Comparison of ENCODE assay signal across 11 cellular contexts in genomic region chr6:16432075-16433032, GRCh38.
DNase-seq lines count a peak whose midpoint lies in the region; ATAC-seq and TF ChIP-seq lines count a peak whose summit lies in the region.
"Had no signal": no experiment of that assay in that cellular context is flagged by ENCODE, and none has a peak within 500 bp of the region (broad histone marks: within the 10 kb centered on the region; RNA-seq: fewer than 3 reads in every experiment).

No MANE protein-coding gene starts in this region.

- H3K4me3 ChIP-seq in stomach, result no peak overlapping the region
- H3K4me3 ChIP-seq in MM.1S (ENCODE audit: low read length), result no peak overlapping the region
- H3K4me3 ChIP-seq: esophagus squamous epithelium had no signal

- TF ChIP-seq POLR2A in stomach (IDR thresholded peaks at IDR 0.05), result no peak

- no peak for TF ChIP-seq EP300 in stomach (IDR thresholded peaks at IDR 0.05)

- peaks cover 30% of the 10 kb centered on the region for H3K36me3 Mint-ChIP-seq in activated naive CD8-positive, alpha-beta T cell
- H3K36me3 Mint-ChIP-seq in activated naive CD8-positive, alpha-beta T cell treated with anti-CD3 and anti-CD28 coated beads for 36 hours, result peaks cover 29% of the 10 kb centered on the region
- no peaks in the 10 kb centered on the region for H3K36me3 Mint-ChIP-seq in WTC11

- H3K4me1 ChIP-seq in stomach (peaks cover 2 to 53% (median 34%) of the 10 kb centered on the region in 4 donors), MM.1S (ENCODE audit: low read length) (no peaks in the 10 kb centered on the region)

- H3K9me2 ChIP-seq in MM.1S (replicated peaks; ENCODE audit: insufficient read depth, low read length), result no peaks in the 10 kb centered on the region

- 55 to 65% (median 61%) methylated on average over 6 of the region's 6 CpGs for WGBS in stomach, 5 donors

- H3K9ac ChIP-seq in MM.1S (ENCODE audit: low read length), result no peak overlapping the region

- H3K4me1 Mint-ChIP-seq in activated naive CD8-positive, alpha-beta T cell (ENCODE audit: low read depth), result peaks cover 38% of the 10 kb centered on the region
- peaks cover 32% of the 10 kb centered on the region for H3K4me1 Mint-ChIP-seq in activated naive CD8-positive, alpha-beta T cell treated with anti-CD3 and anti-CD28 coated beads for 36 hours
- peaks cover 16% of the 10 kb centered on the region; the same call in 1 of the 2 replicates for H3K4me1 Mint-ChIP-seq in WTC11

- peak overlapping the region; percentile 43 for H3K27ac Mint-ChIP-seq in activated naive CD8-positive, alpha-beta T cell
- no peak overlapping the region for H3K27ac Mint-ChIP-seq in activated naive CD8-positive, alpha-beta T cell treated with anti-CD3 and anti-CD28 coated beads for 36 hours
- H3K27ac Mint-ChIP-seq in WTC11, result no peak overlapping the region

- H3K36me3 ChIP-seq in stomach (peaks cover 0 to 3% (median 0%) of the 10 kb centered on the region in 4 donors), MM.1S (replicated peaks; ENCODE audit: insufficient read depth, low read length) (no peaks in the 10 kb centered on the region)

- no peaks in the 10 kb centered on the region for H3K9me3 ChIP-seq in stomach
- H3K9me3 ChIP-seq in MM.1S (replicated peaks; ENCODE audit: insufficient read depth, low read length), result no peaks in the 10 kb centered on the region
- H3K9me3 ChIP-seq: esophagus squamous epithelium had no signal

- no peaks in the 10 kb centered on the region for H3K79me2 ChIP-seq in MM.1S (ENCODE audit: low read length)

- no peak overlapping the region for H3K4me2 ChIP-seq in MM.1S (ENCODE audit: low read depth, low read length)

- no peaks in the 10 kb centered on the region for H3K27me3 Mint-ChIP-seq in activated naive CD8-positive, alpha-beta T cell
- H3K27me3 Mint-ChIP-seq in activated naive CD8-positive, alpha-beta T cell treated with anti-CD3 and anti-CD28 coated beads for 36 hours, result no peaks in the 10 kb centered on the region
- no peaks in the 10 kb centered on the region for H3K27me3 Mint-ChIP-seq in WTC11 (ENCODE audit: low read depth)

- DNase-seq in activated naive CD8-positive, alpha-beta T cell treated with anti-CD3 and anti-CD28 coated beads for 36 hours, result no peak
- DNase-seq in amniotic stem cell (lab: John Stamatoyannopoulos, UW), result peak; percentile 11
- DNase-seq in stomach, result peak; percentile 39
- no peak for DNase-seq in WTC11 (ENCODE audit: low spot score)
- DNase-seq in MM.1S, result no peak
- DNase-seq: esophagus squamous epithelium, KBM-7 had no signal

- H3K4me3 Mint-ChIP-seq in activated naive CD8-positive, alpha-beta T cell, result no peak overlapping the region
- no peak overlapping the region for H3K4me3 Mint-ChIP-seq in activated naive CD8-positive, alpha-beta T cell treated with anti-CD3 and anti-CD28 coated beads for 36 hours
- H3K4me3 Mint-ChIP-seq in WTC11, result no peak overlapping the region

- no peaks in the 10 kb centered on the region for H3K9me3 Mint-ChIP-seq in activated naive CD8-positive, alpha-beta T cell (ENCODE audit: low read depth)
- H3K9me3 Mint-ChIP-seq in activated naive CD8-positive, alpha-beta T cell treated with anti-CD3 and anti-CD28 coated beads for 36 hours, result peaks cover 5% of the 10 kb centered on the region
- peaks cover 8% of the 10 kb centered on the region; the same call in 1 of the 2 replicates for H3K9me3 Mint-ChIP-seq in WTC11

- H3F3A ChIP-seq in MM.1S (ENCODE audit: insufficient read depth, low read length), result no peaks in the 10 kb centered on the region

- no peaks in the 10 kb centered on the region for H4K20me1 ChIP-seq in MM.1S (ENCODE audit: insufficient read depth, low read length)

- CTCF ChIA-PET in WTC11 (lab: Charles Lee), result no interaction called here

- POLR2A ChIA-PET in WTC11 (lab: Charles Lee), result interaction anchor here (0.5 kb wide), 1 partner anchor 1740 kb away, joined by 4 read pairs; no protein-coding TSS in a partner anchor

- H2AFZ ChIP-seq in MM.1S (ENCODE audit: low read length), result no peak overlapping the region

- TF ChIP-seq CTCF in stomach (IDR thresholded peaks at IDR 0.05) (no peak), WTC11 (IDR thresholded peaks at IDR 0.05) (no peak), MM.1S (IDR thresholded peaks at IDR 0.05; ENCODE audit: low read length) (no peak)

- H3K27me3 ChIP-seq in stomach (no peaks in the 10 kb centered on the region), MM.1S (replicated peaks; ENCODE audit: insufficient read depth, low read length) (no peaks in the 10 kb centered on the region)
- H3K27me3 ChIP-seq: esophagus squamous epithelium had no signal

- ATAC-seq in HG02884 (IDR thresholded peaks at IDR 0.05; ENCODE audit: unreplicated experiment) (peak; percentile 61), HG03457 (IDR thresholded peaks at IDR 0.05; ENCODE audit: unreplicated experiment) (no peak), WTC11 (no peak)

- intact Hi-C loops in stomach (cut with DNase I; ENCODE audit: low total_unique reads), result no loop called here

- H3K27ac ChIP-seq in stomach (no peak overlapping the region), MM.1S (ENCODE audit: low read length) (no peak overlapping the region)
- H3K27ac ChIP-seq: C4-2B, esophagus squamous epithelium had no signal

TF ChIP-seq in WTC11, 78 proteins besides CTCF, POLR2A, EP300 and RAD21:
- TF ChIP-seq STAT6 (CRISPR knock-in tag; conservative IDR thresholded peaks at IDR 0.05; ENCODE audit: low read depth) (no peak), HMGXB4 (CRISPR knock-in tag; IDR thresholded peaks at IDR 0.05) (no peak), ZNF425 (CRISPR knock-in tag; conservative IDR thresholded peaks at IDR 0.05) (no peak), CBFB (CRISPR knock-in tag; IDR thresholded peaks at IDR 0.05; ENCODE audit: low read depth) (no peak), ZNF138 (CRISPR knock-in tag; conservative IDR thresholded peaks at IDR 0.05) (no peak), ZSCAN18 (CRISPR knock-in tag; IDR thresholded peaks at IDR 0.05) (no peak), NR1H2 (CRISPR knock-in tag; IDR thresholded peaks at IDR 0.05) (no peak), RELA (CRISPR knock-in tag; IDR thresholded peaks at IDR 0.05; ENCODE audit: borderline replicate concordance) (no peak)

Comparison
In these comparisons a context has a peak if more than half of its experiments do, and no peak if none do; other contexts are left out.
1. DNase-seq: peak in amniotic stem cell (single experiment) and stomach (single experiment); none in activated naive CD8-positive, alpha-beta T cell treated with anti-CD3 and anti-CD28 coated beads for 36 hours (single experiment), WTC11 (single experiment) and MM.1S (single experiment).